Comparison of ENCODE assay signal across 22 cellular contexts in genomic region chr2:241163601-241164118, GRCh38.
"Had no signal": no experiment of that assay in that cellular context is flagged by ENCODE, and none has a peak within 500 bp of the region (broad histone marks: within the 10 kb centered on the region; RNA-seq: fewer than 3 reads in every experiment).

No MANE protein-coding gene starts in this region.

- H3K4me3 Mint-ChIP-seq: activated B cell treated with CpG ODN at 0.5 μM for 24 hours; activated naive CD4-positive, alpha-beta T cell treated with anti-CD3 and anti-CD28 coated beads, Interleukin-2, amount 10 ng/mL, durations not matched to agents 7 days and 5 days; activated T-helper 1 cell treated with anti-CD3 and anti-CD28 coated beads, Interleukin-12 subunit alpha, Interleukin-12 subunit beta, Interleukin-2, Interleukin-4 antibody, amounts not matched to agents 30 ng/mL and 10 ng/mL and 1 ng/mL, durations not matched to agents 14 hours and 24 hours and 36 hours; effector memory CD8-positive, alpha-beta T cell; natural killer cell treated with Interleukin-12 subunit alpha and Interleukin-12 subunit beta and Interleukin-15 and Interleukin-18, amount 100 ng/mL, for 72 hours; stimulated activated naive CD8-positive, alpha-beta T cell treated with anti-CD3 and anti-CD28 coated beads, Interleukin-15, Interleukin-2, amounts not matched to agents 100 ng/mL and 50 ng/mL, for 24 hours; type B pancreatic cell had no signal

- DNase-seq: activated B cell treated with CpG ODN at 0.5 μM for 24 hours; activated CD8-positive, alpha-beta memory T cell treated with anti-CD3 and anti-CD28 coated beads, Interleukin-2, amount 50 U/mL, for 4 hours; activated gamma-delta T cell; activated naive CD4-positive, alpha-beta T cell treated with anti-CD3 and anti-CD28 coated beads, Interleukin-2, amount 10 ng/mL, durations not matched to agents 7 days and 5 days; activated T-cell treated with anti-CD3 and anti-CD28 coated beads, Interleukin-2, amount 50 U/mL, for 1 hour; amygdala; caudate nucleus; cortex of kidney; effector memory CD8-positive, alpha-beta T cell; left cardiac atrium; left ventricle myocardium superior; mucosa of descending colon; right cardiac atrium; stimulated activated CD4-positive, alpha-beta T cell treated with anti-CD3 and anti-CD28 coated beads, Interleukin-2, amount 100 ng/mL, for 48 hours; substantia nigra; T-helper 2 cell; uterus had no signal

- H3K27me3 Mint-ChIP-seq: activated B cell treated with CpG ODN at 0.5 μM for 24 hours; activated naive CD4-positive, alpha-beta T cell treated with anti-CD3 and anti-CD28 coated beads, Interleukin-2, amount 10 ng/mL, durations not matched to agents 7 days and 5 days; effector memory CD8-positive, alpha-beta T cell; natural killer cell treated with Interleukin-12 subunit alpha and Interleukin-12 subunit beta and Interleukin-15 and Interleukin-18, amount 100 ng/mL, for 72 hours; stimulated activated naive CD8-positive, alpha-beta T cell treated with anti-CD3 and anti-CD28 coated beads, Interleukin-15, Interleukin-2, amounts not matched to agents 100 ng/mL and 50 ng/mL, for 24 hours; type B pancreatic cell had no signal

- H3K4me1 Mint-ChIP-seq: activated B cell treated with CpG ODN at 0.5 μM for 24 hours; activated naive CD4-positive, alpha-beta T cell treated with anti-CD3 and anti-CD28 coated beads, Interleukin-2, amount 10 ng/mL, durations not matched to agents 7 days and 5 days had no signal

- H3K9me3 Mint-ChIP-seq: activated B cell treated with CpG ODN at 0.5 μM for 24 hours; activated naive CD4-positive, alpha-beta T cell treated with anti-CD3 and anti-CD28 coated beads, Interleukin-2, amount 10 ng/mL, durations not matched to agents 7 days and 5 days; activated T-helper 1 cell treated with anti-CD3 and anti-CD28 coated beads, Interleukin-12 subunit alpha, Interleukin-12 subunit beta, Interleukin-2, Interleukin-4 antibody, amounts not matched to agents 30 ng/mL and 10 ng/mL and 1 ng/mL, durations not matched to agents 14 hours and 24 hours and 36 hours; effector memory CD8-positive, alpha-beta T cell; natural killer cell treated with Interleukin-12 subunit alpha and Interleukin-12 subunit beta and Interleukin-15 and Interleukin-18, amount 100 ng/mL, for 72 hours; stimulated activated naive CD8-positive, alpha-beta T cell treated with anti-CD3 and anti-CD28 coated beads, Interleukin-15, Interleukin-2, amounts not matched to agents 100 ng/mL and 50 ng/mL, for 24 hours; type B pancreatic cell had no signal

- ATAC-seq: effector memory CD8-positive, alpha-beta T cell; gastroesophageal sphincter; left cardiac atrium; left ventricle myocardium superior; mucosa of descending colon; natural killer cell treated with Interleukin-12 subunit alpha and Interleukin-12 subunit beta and Interleukin-15 and Interleukin-18, amount 100 ng/mL, for 72 hours; right cardiac atrium had no signal

- H3K27ac Mint-ChIP-seq: activated B cell treated with CpG ODN at 0.5 μM for 24 hours; activated naive CD4-positive, alpha-beta T cell treated with anti-CD3 and anti-CD28 coated beads, Interleukin-2, amount 10 ng/mL, durations not matched to agents 7 days and 5 days; activated T-helper 1 cell treated with anti-CD3 and anti-CD28 coated beads, Interleukin-12 subunit alpha, Interleukin-12 subunit beta, Interleukin-2, Interleukin-4 antibody, amounts not matched to agents 30 ng/mL and 10 ng/mL and 1 ng/mL, durations not matched to agents 14 hours and 24 hours and 36 hours; effector memory CD8-positive, alpha-beta T cell; natural killer cell treated with Interleukin-12 subunit alpha and Interleukin-12 subunit beta and Interleukin-15 and Interleukin-18, amount 100 ng/mL, for 72 hours; stimulated activated naive CD8-positive, alpha-beta T cell treated with anti-CD3 and anti-CD28 coated beads, Interleukin-15, Interleukin-2, amounts not matched to agents 100 ng/mL and 50 ng/mL, for 24 hours; type B pancreatic cell had no signal
